ENCODE assay signal across 10 cellular contexts in genomic region chr5:128844354-128844923, GRCh38.
DNase-seq lines count a peak whose midpoint lies in the region; ATAC-seq, FAIRE-seq and TF ChIP-seq lines count a peak whose summit lies in the region.
"Had no signal": no experiment of that assay in that cellular context is flagged by ENCODE, and none has a peak within 500 bp of the region (broad histone marks: within the 10 kb centered on the region; RNA-seq: fewer than 3 reads in every experiment).

No MANE protein-coding gene starts in this region.

- DNase-seq in SHP77 treated with DMSO at 0.1 percent for 48 hours (lab: John Stamatoyannopoulos, UW) (peak; percentile 4), SHP77 (lab: John Stamatoyannopoulos, UW) (no peak), RCC 7860 (ENCODE audit: low spot score) (no peak), fibroblast of the aortic adventitia (ENCODE audit: low read depth) (peak; percentile 43), superior temporal gyrus (ENCODE audit: extremely low spot score) (peak; percentile 87)
- no peak for DNase-seq in stimulated activated naive CD8-positive, alpha-beta T cell treated with anti-CD3 and anti-CD28 coated beads, Interleukin-15, Interleukin-2, amounts not matched to agents 100 U/mL and 50 U/mL, for 24 hours
- DNase-seq in stimulated activated effector memory CD8-positive, alpha-beta T cell treated with anti-CD3 and anti-CD28 coated beads, Interleukin-12 subunit alpha, Interleukin-12 subunit beta, amount 100 ng/mL, for 72 hours (ENCODE audit: low spot score in 2 of 2): no peak
- DNase-seq: anterior cingulate cortex, substantia nigra had no signal

- no peak overlapping the region for H3K4me3 ChIP-seq in fibroblast of the aortic adventitia (ENCODE audit: low read depth, low read length)

- H3K4me3 Mint-ChIP-seq in stimulated activated effector memory CD8-positive, alpha-beta T cell treated with anti-CD3 and anti-CD28 coated beads, Interleukin-12 subunit alpha, Interleukin-12 subunit beta, amount 100 ng/mL, for 72 hours: no peak overlapping the region

- no peak overlapping the region for H3K27ac Mint-ChIP-seq in stimulated activated effector memory CD8-positive, alpha-beta T cell treated with anti-CD3 and anti-CD28 coated beads, Interleukin-12 subunit alpha, Interleukin-12 subunit beta, amount 100 ng/mL, for 72 hours

- no peak for ATAC-seq in GM18870 (IDR thresholded peaks at IDR 0.05; ENCODE audit: unreplicated experiment)
- no peak for ATAC-seq in stimulated activated naive CD8-positive, alpha-beta T cell treated with anti-CD3 and anti-CD28 coated beads, Interleukin-15, Interleukin-2, amounts not matched to agents 100 U/mL and 50 U/mL, for 24 hours
- ATAC-seq in stimulated activated effector memory CD8-positive, alpha-beta T cell treated with anti-CD3 and anti-CD28 coated beads, Interleukin-12 subunit alpha, Interleukin-12 subunit beta, amount 100 ng/mL, for 72 hours: no peak

- H3K9me3 Mint-ChIP-seq in stimulated activated effector memory CD8-positive, alpha-beta T cell treated with anti-CD3 and anti-CD28 coated beads, Interleukin-12 subunit alpha, Interleukin-12 subunit beta, amount 100 ng/mL, for 72 hours: peaks cover 17% of the 10 kb centered on the region

- no peak for TF ChIP-seq CTCF in fibroblast of the aortic adventitia (IDR thresholded peaks at IDR 0.05; ENCODE audit: insufficient read depth, low read length)

- peak; percentile 70 for FAIRE-seq in RCC 7860 (lab: Jason Lieb, UNC)

- H3K36me3 Mint-ChIP-seq in stimulated activated effector memory CD8-positive, alpha-beta T cell treated with anti-CD3 and anti-CD28 coated beads, Interleukin-12 subunit alpha, Interleukin-12 subunit beta, amount 100 ng/mL, for 72 hours: no peaks in the 10 kb centered on the region

- no peaks in the 10 kb centered on the region for H3K4me1 Mint-ChIP-seq in stimulated activated effector memory CD8-positive, alpha-beta T cell treated with anti-CD3 and anti-CD28 coated beads, Interleukin-12 subunit alpha, Interleukin-12 subunit beta, amount 100 ng/mL, for 72 hours

Comparison
In these comparisons a context has a peak if more than half of its experiments do, and no peak if none do; other contexts are left out.
1. DNase-seq: peak in SHP77 treated with DMSO at 0.1 percent for 48 hours (single experiment), fibroblast of the aortic adventitia (single experiment) and superior temporal gyrus (single experiment); none in SHP77 (0 of 2), RCC 7860 (single experiment), stimulated activated naive CD8-positive, alpha-beta T cell treated with anti-CD3 and anti-CD28 coated beads, Interleukin-15, Interleukin-2, amounts not matched to agents 100 U/mL and 50 U/mL, for 24 hours (single experiment) and stimulated activated effector memory CD8-positive, alpha-beta T cell treated with anti-CD3 and anti-CD28 coated beads, Interleukin-12 subunit alpha, Interleukin-12 subunit beta, amount 100 ng/mL, for 72 hours (0 of 2).